ENCODE assay signal across 1 cellular context in genomic region chr3:138068579-138069174, GRCh38.
TF ChIP-seq lines count a peak whose summit lies in the region.

No MANE protein-coding gene starts in this region.

TF ChIP-seq in IMR-90, 13 proteins besides CTCF, POLR2A, EP300 and RAD21:
- TF ChIP-seq, protein P1, sequence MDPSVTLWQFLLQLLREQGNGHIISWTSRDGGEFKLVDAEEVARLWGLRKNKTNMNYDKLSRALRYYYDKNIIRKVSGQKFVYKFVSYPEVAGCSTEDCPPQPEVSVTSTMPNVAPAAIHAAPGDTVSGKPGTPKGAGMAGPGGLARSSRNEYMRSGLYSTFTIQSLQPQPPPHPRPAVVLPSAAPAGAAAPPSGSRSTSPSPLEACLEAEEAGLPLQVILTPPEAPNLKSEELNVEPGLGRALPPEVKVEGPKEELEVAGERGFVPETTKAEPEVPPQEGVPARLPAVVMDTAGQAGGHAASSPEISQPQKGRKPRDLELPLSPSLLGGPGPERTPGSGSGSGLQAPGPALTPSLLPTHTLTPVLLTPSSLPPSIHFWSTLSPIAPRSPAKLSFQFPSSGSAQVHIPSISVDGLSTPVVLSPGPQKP (IDR thresholded peaks at IDR 0.05; ENCODE audit: borderline replicate concordance, low read depth, low read length) = no peak
- peak; percentile 98 for TF ChIP-seq SMC3 (IDR thresholded peaks at IDR 0.05; ENCODE audit: low read depth, low read length)
